In genomic region chr2:20213651-20214565, GRCh38 we compare ENCODE assay signal across 11 cellular contexts. TPM values are rescaled to one million over a fixed set of nuclear protein-coding genes. Genes with fewer than 3 reads are reported as not detected.
DNase-seq lines count a peak whose midpoint lies in the region; ATAC-seq and TF ChIP-seq lines count a peak whose summit lies in the region.
"Had no signal": no experiment of that assay in that cellular context is flagged by ENCODE, and none has a peak within 500 bp of the region (broad histone marks: within the 10 kb centered on the region; RNA-seq: fewer than 3 reads in every experiment).

No MANE protein-coding gene starts in this region.

- CTCF ChIA-PET in A673 (lab: Charles Lee), result no interaction called here

- H3K36me3 ChIP-seq in A673 (ENCODE audit: insufficient read depth, low read length, poor library complexity, severe bottlenecking), result no peaks in the 10 kb centered on the region

- POLR2A ChIA-PET in A673 (lab: Charles Lee; ENCODE audit: low non-redundant PET), result no interaction called here

- TF ChIP-seq CTCF in A673 (conservative IDR thresholded peaks at IDR 0.05; ENCODE audit: low read depth, low read length) (no peak), glutamatergic neuron (IDR thresholded peaks at IDR 0.05; ENCODE audit: partially characterized antibody, unreplicated experiment) (no peak)

- intact Hi-C loops in A673 (cut with micrococcal nuclease; ENCODE audit: unreplicated experiment), result no loop called here

- no TSS peak for BruUV-seq in A673 (replicated peaks; lab: Mats Ljungman, UMichigan)

- no peaks in the 10 kb centered on the region for H3K9me3 ChIP-seq in A673 (ENCODE audit: low read depth, low read length, poor library complexity, severe bottlenecking)

- peaks cover 3% of the 10 kb centered on the region for H3K4me1 Mint-ChIP-seq in glutamatergic neuron (ENCODE audit: low read depth, unreplicated experiment)
- no peaks in the 10 kb centered on the region for H3K4me1 Mint-ChIP-seq in activated T-cell treated with anti-CD3 and anti-CD28 coated beads, Interleukin-2, amount 50 U/mL, for 4 hours (ENCODE audit: low read depth)
- H3K4me1 Mint-ChIP-seq: activated CD4-positive, alpha-beta T cell treated with anti-CD3 and anti-CD28 coated beads, Interleukin-2, amount 10 ng/mL, durations not matched to agents 24 days and 14 days had no signal

- H3K4me1 ChIP-seq in A673 (ENCODE audit: insufficient read depth, low read length, poor library complexity, severe bottlenecking), result peaks cover 22% of the 10 kb centered on the region

- H3K27me3 Mint-ChIP-seq in glutamatergic neuron (ENCODE audit: unreplicated experiment), result peaks cover 5% of the 10 kb centered on the region
- H3K27me3 Mint-ChIP-seq in activated T-cell treated with anti-CD3 and anti-CD28 coated beads, Interleukin-2, amount 50 U/mL, for 4 hours (ENCODE audit: low read depth), result peaks cover 3% of the 10 kb centered on the region

- no peaks in the 10 kb centered on the region for H3K27me3 ChIP-seq in A673 (replicated peaks; ENCODE audit: insufficient read depth, low read depth, low read length, poor library complexity)

- H3K4me3 ChIP-seq in A673 (ENCODE audit: low read depth, low read length, poor library complexity, severe bottlenecking), result no peak overlapping the region

- H3K27ac ChIP-seq in A673 (ENCODE audit: low read depth, low read length, poor library complexity, severe bottlenecking), result no peak overlapping the region

- no peak overlapping the region for H3K27ac Mint-ChIP-seq in glutamatergic neuron (ENCODE audit: unreplicated experiment)
- H3K27ac Mint-ChIP-seq: activated CD4-positive, alpha-beta T cell treated with anti-CD3 and anti-CD28 coated beads, Interleukin-2, amount 10 ng/mL, durations not matched to agents 24 days and 14 days had no signal

- DNase-seq in A673 (ENCODE audit: low spot score) (peak; percentile 33), NCI-H69 (lab: John Stamatoyannopoulos, UW) (peak; percentile 41), left lobe of liver (ENCODE audit: low spot score) (peak; percentile 92), NCI-H146 (lab: John Stamatoyannopoulos, UW) (no peak), glutamatergic neuron (no peak)
- DNase-seq in activated T-cell treated with anti-CD3 and anti-CD28 coated beads, Interleukin-2, amount 50 U/mL, for 4 hours, result no peak
- DNase-seq: activated CD4-positive, alpha-beta T cell treated with anti-CD3 and anti-CD28 coated beads, Interleukin-2, amount 10 ng/mL, durations not matched to agents 24 days and 14 days; head of caudate nucleus; nucleus accumbens had no signal

- H3K36me3 Mint-ChIP-seq in glutamatergic neuron (ENCODE audit: unreplicated experiment), result no peaks in the 10 kb centered on the region
- no peaks in the 10 kb centered on the region for H3K36me3 Mint-ChIP-seq in activated T-cell treated with anti-CD3 and anti-CD28 coated beads, Interleukin-2, amount 50 U/mL, for 4 hours (ENCODE audit: insufficient read depth)

- H3K9me3 Mint-ChIP-seq in glutamatergic neuron (ENCODE audit: unreplicated experiment), result peaks cover 9% of the 10 kb centered on the region
- no peaks in the 10 kb centered on the region for H3K9me3 Mint-ChIP-seq in activated T-cell treated with anti-CD3 and anti-CD28 coated beads, Interleukin-2, amount 50 U/mL, for 4 hours
- H3K9me3 Mint-ChIP-seq: activated CD4-positive, alpha-beta T cell treated with anti-CD3 and anti-CD28 coated beads, Interleukin-2, amount 10 ng/mL, durations not matched to agents 24 days and 14 days had no signal

- H3K4me3 Mint-ChIP-seq in glutamatergic neuron (ENCODE audit: unreplicated experiment), result no peak overlapping the region
- no peak overlapping the region for H3K4me3 Mint-ChIP-seq in activated T-cell treated with anti-CD3 and anti-CD28 coated beads, Interleukin-2, amount 50 U/mL, for 4 hours
- H3K4me3 Mint-ChIP-seq: activated CD4-positive, alpha-beta T cell treated with anti-CD3 and anti-CD28 coated beads, Interleukin-2, amount 10 ng/mL, durations not matched to agents 24 days and 14 days had no signal

- ATAC-seq in HG02610 (IDR thresholded peaks at IDR 0.05; ENCODE audit: unreplicated experiment) (peak; percentile 51), left lobe of liver (peak; percentile 19), HG02981 (IDR thresholded peaks at IDR 0.05; ENCODE audit: unreplicated experiment) (no peak)
- no peak for ATAC-seq in activated T-cell treated with anti-CD3 and anti-CD28 coated beads, Interleukin-2, amount 50 U/mL, for 4 hours

RNA-seq across cellular contexts. Expression of gene SDC1, which starts 11.0 kb away (rescaled TPM):
- 1.4 and 2.9 TPM in 2 replicates for total RNA-seq in A673 (2021)
- 537 TPM for total RNA-seq in left lobe of liver
- total RNA-seq in glutamatergic neuron (ENCODE audit: unreplicated experiment), result 0.93 TPM
- total RNA-seq in activated T-cell treated with anti-CD3 and anti-CD28 coated beads, Interleukin-2, amount 50 U/mL, for 4 hours, result under 1 TPM; 0.33 to 0.73 (median 0.66) TPM

Comparison
In these comparisons a context has a peak if more than half of its experiments do, and no peak if none do; other contexts are left out.
1. DNase-seq: peak in A673 (single experiment), NCI-H69 (single experiment) and left lobe of liver (single experiment); none in NCI-H146 (single experiment), glutamatergic neuron (single experiment) and activated T-cell treated with anti-CD3 and anti-CD28 coated beads, Interleukin-2, amount 50 U/mL, for 4 hours (single experiment).
2. ATAC-seq: peak in HG02610 (single experiment) and left lobe of liver (single experiment); none in HG02981 (single experiment) and activated T-cell treated with anti-CD3 and anti-CD28 coated beads, Interleukin-2, amount 50 U/mL, for 4 hours (0 of 2).
3. RNA of gene SDC1, which starts 11.0 kb away (total RNA-seq): 537 TPM in left lobe of liver (single experiment); 1.4 to 2.9 TPM in A673, 0.93 TPM in glutamatergic neuron (single experiment) and 0.33 to 0.73 TPM in activated T-cell treated with anti-CD3 and anti-CD28 coated beads, Interleukin-2, amount 50 U/mL, for 4 hours; every median in the first group is over 100 times any median in the second.